In genomic region chr20:51541189-51542032, GRCh38 we compare ENCODE assay signal across 8 cellular contexts. TPM values are rescaled to one million over a fixed set of nuclear protein-coding genes. Genes with fewer than 3 reads are reported as not detected.
DNase-seq lines count a peak whose midpoint lies in the region; ATAC-seq and TF ChIP-seq lines count a peak whose summit lies in the region.

No MANE protein-coding gene starts in this region.

- no peaks in the 10 kb centered on the region for H3K27me3 Mint-ChIP-seq in naive thymus-derived CD8-positive, alpha-beta T cell

- peak overlapping the region; percentile 94 to 100 (median 98) for H3K4me3 Mint-ChIP-seq in naive thymus-derived CD8-positive, alpha-beta T cell

- H3K27ac Mint-ChIP-seq in naive thymus-derived CD8-positive, alpha-beta T cell, result peak overlapping the region; percentile 85 to 99 (median 97)

- H3K4me1 Mint-ChIP-seq in naive thymus-derived CD8-positive, alpha-beta T cell, result peaks cover 36 to 63% (median 56%) of the 10 kb centered on the region in 4 donors

- peak; percentile 42 for ATAC-seq in GM21619 (IDR thresholded peaks at IDR 0.05; ENCODE audit: unreplicated experiment)
- ATAC-seq in naive thymus-derived CD8-positive, alpha-beta T cell, result peak; percentile 78 to 81
- no peak for ATAC-seq in HG03097 (IDR thresholded peaks at IDR 0.05; ENCODE audit: low FRiP score, unreplicated experiment)

- H3K36me3 Mint-ChIP-seq in naive thymus-derived CD8-positive, alpha-beta T cell, result peaks cover 9 to 29% (median 16%) of the 10 kb centered on the region in 3 donors

- POLR2A ChIA-PET in naive thymus-derived CD8-positive, alpha-beta T cell (lab: Charles Lee), result interaction anchor here (0.6 to 3.2 kb wide), 20 partner anchors 10 to 169 kb away, joined by 3 to 15 read pairs (median 4); no protein-coding TSS in a partner anchor

- peak; percentile 79 for TF ChIP-seq POLR2A in erythroblast (IDR thresholded peaks at IDR 0.05; ENCODE audit: low read length)

- DNase-seq in COLO668 (lab: John Stamatoyannopoulos, UW; ENCODE audit: unreplicated experiment) (peak; percentile 60), NCI-H2029 treated with DMSO at 0.1 percent for 48 hours (lab: John Stamatoyannopoulos, UW) (peak; percentile 76), erythroblast (lab: John Stamatoyannopoulos, UW) (peak; percentile 84 to 91)
- peak; percentile 65 to 76 for DNase-seq in activated CD8-positive, alpha-beta memory T cell treated with anti-CD3 and anti-CD28 coated beads for 4 hours (ENCODE audit: low read depth in 2 of 2)
- DNase-seq in naive thymus-derived CD8-positive, alpha-beta T cell, result peak; percentile 44 to 87 (median 78)
- DNase-seq in stimulated activated naive CD4-positive, alpha-beta T cell treated with Interleukin-2 at 50 U/mL for 16 hours (lab: John Stamatoyannopoulos, UW), result peak; percentile 88

- peaks cover 0 to 5% (median 1%) of the 10 kb centered on the region in 9 donors for H3K9me3 Mint-ChIP-seq in naive thymus-derived CD8-positive, alpha-beta T cell

RNA-seq across cellular contexts. Expression of gene NFATC2, which starts 1.1 kb away (rescaled TPM):
- total RNA-seq in naive thymus-derived CD8-positive, alpha-beta T cell, result 10 to 100 TPM; 34.0 to 36.3 TPM
- 10 to 100 TPM; 14.5 to 23.8 (median 14.5) TPM for polyA plus RNA-seq in naive thymus-derived CD8-positive, alpha-beta T cell
